In the genomic region with DNA sequence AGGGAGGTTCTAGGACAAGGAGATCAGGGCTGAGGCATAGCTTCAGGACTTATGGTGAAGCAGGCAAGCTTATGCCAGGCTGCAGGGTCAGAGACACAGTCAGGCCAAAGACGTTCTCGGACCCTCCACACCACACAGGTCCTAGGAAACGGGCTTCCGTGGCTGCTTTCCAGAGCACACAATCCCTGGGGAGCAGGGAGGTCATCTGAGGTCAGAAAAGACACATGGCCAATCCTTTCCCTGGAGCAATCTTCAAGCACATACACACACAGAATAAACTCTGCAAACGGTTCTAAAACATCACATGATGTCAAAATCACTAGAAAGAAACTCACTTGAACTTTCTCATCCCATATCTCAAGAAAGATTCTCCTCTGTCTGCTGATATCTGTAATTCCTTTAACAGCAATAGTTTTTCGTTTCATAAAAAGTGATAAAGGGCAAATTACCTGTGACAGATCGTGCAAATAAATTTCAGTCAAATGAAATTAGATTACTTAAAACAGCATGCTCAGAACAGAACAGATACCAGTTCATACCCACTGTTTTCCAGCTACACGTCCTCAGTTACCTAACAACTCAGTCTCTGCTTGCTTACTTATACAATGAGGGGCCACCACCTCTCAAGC, we compare ENCODE assay signal across 19 cellular contexts.
"Had no signal": no experiment of that assay in that cellular context is flagged by ENCODE, and none has a peak within 500 bp of the region (broad histone marks: within the 10 kb centered on the region; RNA-seq: fewer than 3 reads in every experiment).

No MANE protein-coding gene starts in this region.

- H3K27me3 ChIP-seq: SJSA1 had no signal

- H3K27ac ChIP-seq: SJSA1 had no signal

- H3K4me1 ChIP-seq: SJSA1 had no signal

- DNase-seq: KBM-7, NCI-H1092, NCI-H1105 treated with DMSO at 0.1 percent for 48 hours, NCI-H1417 treated with DMSO at 0.1 percent for 48 hours, NCI-H146, NCI-H1694 treated with DMSO at 0.1 percent for 48 hours, NCI-H1930, NCI-H2081, NCI-H2107, NCI-H2227 treated with DMSO at 0.1 percent for 48 hours, NCI-H446, NCI-H510A, NCI-H524 treated with DMSO at 0.1 percent for 48 hours, NCI-H69, NCI-H774, Right ventricle myocardium superior, RPMI8226, SIG-M5 had no signal

- H3K9me3 ChIP-seq: SJSA1 had no signal

- H3K4me3 ChIP-seq: SJSA1 had no signal
